In the genomic region with DNA sequence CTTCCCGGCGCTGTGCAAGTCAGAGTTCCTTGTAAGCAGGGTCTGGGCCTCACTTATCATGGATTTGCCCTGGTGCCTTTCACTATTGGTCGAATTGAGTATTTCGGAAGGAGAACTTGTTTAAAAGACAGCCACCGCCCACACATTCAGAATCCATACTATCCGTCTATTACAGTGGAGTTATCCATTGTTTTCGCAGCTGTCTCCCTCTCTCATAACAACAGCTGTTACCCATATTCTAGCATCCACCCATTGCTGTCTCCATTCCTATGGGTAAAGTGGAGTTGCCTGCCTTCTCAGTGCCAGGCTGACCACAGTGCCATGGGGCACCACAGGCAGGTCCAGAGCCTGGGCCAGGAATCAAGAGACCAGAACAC, we compare ENCODE assay signal across 12 cellular contexts. TPM values are rescaled to one million over a fixed set of nuclear protein-coding genes. Genes with fewer than 3 reads are reported as not detected.
DNase-seq lines count a peak whose midpoint lies in the region; TF ChIP-seq lines count a peak whose summit lies in the region.
"Had no signal": no experiment of that assay in that cellular context is flagged by ENCODE, and none has a peak within 500 bp of the region (broad histone marks: within the 10 kb centered on the region; RNA-seq: fewer than 3 reads in every experiment).

No MANE protein-coding gene starts in this region.

- H3K36me3 ChIP-seq in prostate gland = no peaks in the 10 kb centered on the region
- H3K36me3 ChIP-seq in hepatocyte (replicated peaks; ENCODE audit: insufficient read depth, low read depth) = no peaks in the 10 kb centered on the region
- H3K36me3 ChIP-seq: neutrophil, uterus had no signal

- H3K27me3 ChIP-seq in prostate gland (replicated peaks; ENCODE audit: insufficient read depth) = no peaks in the 10 kb centered on the region
- H3K27me3 ChIP-seq in hepatocyte = no peaks in the 10 kb centered on the region
- H3K27me3 ChIP-seq: neutrophil, uterus had no signal

- no peaks in the 10 kb centered on the region for H4K20me1 ChIP-seq in hepatocyte (ENCODE audit: insufficient read depth, poor library complexity, severe bottlenecking)

- 78% methylated on average over 7 of the region's 7 CpGs for WGBS in prostate gland
- WGBS in hepatocyte (ENCODE audit: low lambda C conversion rate, missing lambda C conversion rate) = over 99% methylated on average over 7 of the region's 7 CpGs

- intact Hi-C loops in prostate gland (cut with DNase I) = no loop called here

- H3K4me3 ChIP-seq in skin epidermis (no peak overlapping the region), prostate gland (no peak overlapping the region), hepatocyte (no peak overlapping the region)
- H3K4me3 ChIP-seq: uterus had no signal

- H3K4me1 ChIP-seq in prostate gland (replicated peaks) = peaks cover 5% of the 10 kb centered on the region
- H3K4me1 ChIP-seq in hepatocyte (ENCODE audit: insufficient read depth) = peaks cover 6% of the 10 kb centered on the region
- H3K4me1 ChIP-seq: uterus had no signal

- no peaks in the 10 kb centered on the region for H3K27me3 Mint-ChIP-seq in T-helper 2 cell treated with Interferon-gamma antibody and Interleukin-4, amounts not matched to agents 5 μg/mL and 100 μg/mL, for 36 hours (ENCODE audit: low read depth)
- peaks cover 2% of the 10 kb centered on the region for H3K27me3 Mint-ChIP-seq in endothelial cell (ENCODE audit: unreplicated experiment)

- H3K79me2 ChIP-seq in hepatocyte = no peaks in the 10 kb centered on the region

- peaks cover 21% of the 10 kb centered on the region for H3K36me3 Mint-ChIP-seq in T-helper 2 cell treated with Interferon-gamma antibody and Interleukin-4, amounts not matched to agents 5 μg/mL and 100 μg/mL, for 36 hours (ENCODE audit: low read depth)
- H3K36me3 Mint-ChIP-seq in endothelial cell (ENCODE audit: low read depth, unreplicated experiment) = peaks cover 12% of the 10 kb centered on the region

- no peak overlapping the region for H3K4me2 ChIP-seq in hepatocyte

- H3K9me2 ChIP-seq in hepatocyte (replicated peaks; ENCODE audit: insufficient read depth) = no peaks in the 10 kb centered on the region

- H3K4me3 Mint-ChIP-seq in T-helper 2 cell treated with Interferon-gamma antibody and Interleukin-4, amounts not matched to agents 5 μg/mL and 100 μg/mL, for 36 hours = peak overlapping the region; percentile 66
- H3K4me3 Mint-ChIP-seq in endothelial cell (ENCODE audit: unreplicated experiment) = peak overlapping the region; percentile 47

- peak overlapping the region; percentile 81 for H3K27ac Mint-ChIP-seq in T-helper 2 cell treated with Interferon-gamma antibody and Interleukin-4, amounts not matched to agents 5 μg/mL and 100 μg/mL, for 36 hours
- H3K27ac Mint-ChIP-seq in endothelial cell (ENCODE audit: unreplicated experiment) = no peak overlapping the region

- no peak for DNase-seq in T-helper 2 cell treated with Interferon-gamma antibody and Interleukin-4, amounts not matched to agents 5 μg/mL and 100 μg/mL, for 36 hours (ENCODE audit: low spot score)
- no peak for DNase-seq in T-helper 2 cell
- DNase-seq in SHP77 (lab: John Stamatoyannopoulos, UW) = peak; percentile 56 to 67
- DNase-seq in endothelial cell (ENCODE audit: low spot score) = no peak
- DNase-seq in cortex of kidney (lab: John Stamatoyannopoulos, UW) = no peak
- no peak for DNase-seq in prostate gland (ENCODE audit: low spot score)
- no peak for DNase-seq in hepatocyte (ENCODE audit: low spot score)
- DNase-seq: NCI-H1694; stimulated activated CD4-positive, alpha-beta T cell treated with anti-CD3 and anti-CD28 coated beads, Interleukin-12 subunit alpha, Interleukin-12 subunit beta, amount 100 ng/mL, for 4 hours; uterus had no signal

- no peak overlapping the region for H2AFZ ChIP-seq in hepatocyte

- no peaks in the 10 kb centered on the region for H3K9me3 Mint-ChIP-seq in T-helper 2 cell treated with Interferon-gamma antibody and Interleukin-4, amounts not matched to agents 5 μg/mL and 100 μg/mL, for 36 hours
- H3K9me3 Mint-ChIP-seq in endothelial cell (ENCODE audit: unreplicated experiment) = no peaks in the 10 kb centered on the region

- peaks cover 31% of the 10 kb centered on the region for H3K4me1 Mint-ChIP-seq in T-helper 2 cell treated with Interferon-gamma antibody and Interleukin-4, amounts not matched to agents 5 μg/mL and 100 μg/mL, for 36 hours (ENCODE audit: low read depth)
- H3K4me1 Mint-ChIP-seq in endothelial cell (ENCODE audit: unreplicated experiment) = peaks cover 5% of the 10 kb centered on the region

- TF ChIP-seq CTCF in endothelial cell (IDR thresholded peaks at IDR 0.05; ENCODE audit: unreplicated experiment) = no peak
- no peak for TF ChIP-seq CTCF in prostate gland (IDR thresholded peaks at IDR 0.05)
- no peak for TF ChIP-seq CTCF in hepatocyte (IDR thresholded peaks at IDR 0.05; ENCODE audit: poor library complexity)

- H3K9me3 ChIP-seq in prostate gland (no peaks in the 10 kb centered on the region), hepatocyte (ENCODE audit: low read depth) (no peaks in the 10 kb centered on the region)
- H3K9me3 ChIP-seq: neutrophil, uterus had no signal

- H3K27ac ChIP-seq in skin epidermis (peak overlapping the region in 20 of 21 experiments; percentile 22 to 81 (median 74)), prostate gland (no peak overlapping the region), hepatocyte (no peak overlapping the region)
- H3K27ac ChIP-seq: neutrophil, uterus had no signal

- no peak for TF ChIP-seq POLR2A in prostate gland (IDR thresholded peaks at IDR 0.05)

RNA-seq across cellular contexts. Expression of a gene that starts 20.2 kb away (rescaled TPM):
- 9.3 TPM for total RNA-seq in endothelial cell (ENCODE audit: unreplicated experiment)
- total RNA-seq in prostate gland = 10 to 100 TPM; 35.3 to 81.7 TPM
- total RNA-seq in hepatocyte = 23.1 and 29.3 TPM in 2 replicates
- 27.7 and 28.5 TPM in 2 replicates for polyA plus RNA-seq in hepatocyte

RNA-seq across cellular contexts. Expression of a gene that starts 28.2 kb away (rescaled TPM):
- 65.6 TPM for total RNA-seq in endothelial cell (ENCODE audit: unreplicated experiment)
- total RNA-seq in prostate gland = 10 to 100 TPM; 46.3 to 95.2 TPM
- total RNA-seq in hepatocyte = 63.9 and 84.0 TPM in 2 replicates
- polyA plus RNA-seq in hepatocyte = 42.0 and 46.7 TPM in 2 replicates

Comparison
In these comparisons a context has a peak if more than half of its experiments do, and no peak if none do; other contexts are left out.
1. DNase-seq: peak in SHP77 (2 of 2); none in T-helper 2 cell treated with Interferon-gamma antibody and Interleukin-4, amounts not matched to agents 5 μg/mL and 100 μg/mL, for 36 hours (single experiment), T-helper 2 cell (0 of 5), endothelial cell (single experiment), cortex of kidney (single experiment), prostate gland (single experiment) and hepatocyte (single experiment).
2. H3K27ac ChIP-seq: peak in skin epidermis (20 of 21); none in prostate gland (0 of 2) and hepatocyte (single experiment).